ENCODE assay signal across 8 cellular contexts in genomic region chr5:124741711-124742496, GRCh38. TPM values are rescaled to one million over a fixed set of nuclear protein-coding genes. Genes with fewer than 3 reads are reported as not detected.
DNase-seq lines count a peak whose midpoint lies in the region; ATAC-seq, FAIRE-seq and TF ChIP-seq lines count a peak whose summit lies in the region.

No MANE protein-coding gene starts in this region.

- H3K27ac Mint-ChIP-seq in WTC11: no peak overlapping the region

- TF ChIP-seq CTCF in liver (IDR thresholded peaks at IDR 0.05; ENCODE audit: low read depth, low read length, missing input control) (no peak), HepG2 (CRISPR knock-in tag; IDR thresholded peaks at IDR 0.05) (no peak), WTC11 (IDR thresholded peaks at IDR 0.05) (no peak), vagina (IDR thresholded peaks at IDR 0.05) (no peak)

- H2AFZ ChIP-seq in HepG2 (ENCODE audit: low read length): no peak overlapping the region

- POLR2A ChIA-PET in HepG2 (lab: Yijun Ruan, JAX): no interaction called here
- POLR2A ChIA-PET in WTC11 (lab: Charles Lee): no interaction called here

- intact Hi-C loops in HepG2 (cut with micrococcal nuclease; ENCODE audit: unreplicated experiment): no loop called here
- intact Hi-C loops in vagina (cut with DNase I): no loop called here

- H3K36me3 ChIP-seq in liver (ENCODE audit: control insufficient read depth in 4 of 4, insufficient read depth in 3 of 4, low read depth in 1 of 4, low read length in 3 of 4) (no peaks in the 10 kb centered on the region), HepG2 (replicated peaks in 1 of 2; ENCODE audit: control insufficient read depth in 1 of 2, insufficient read depth in 2 of 2, low read length in 2 of 2) (no peaks in the 10 kb centered on the region), vagina (no peaks in the 10 kb centered on the region)

- no peaks in the 10 kb centered on the region for H4K20me1 ChIP-seq in HepG2 (ENCODE audit: insufficient read depth, low read length)

- 43% methylated on average over 4 of the region's 4 CpGs for whole genome bisulfite sequencing in liver
- WGBS in HepG2 (ENCODE audit: low lambda C conversion rate): 83% methylated on average over 4 of the region's 4 CpGs

- H3K4me1 ChIP-seq in liver (ENCODE audit: control insufficient read depth in 4 of 4, insufficient read depth in 4 of 4, low read length in 3 of 4) (peaks cover 2 to 40% (median 25%) of the 10 kb centered on the region in 4 donors), HepG2 (ENCODE audit: insufficient read depth, low read length) (peaks cover 50% of the 10 kb centered on the region), vagina (peaks cover 83% of the 10 kb centered on the region)

- H3K27me3 ChIP-seq in liver (ENCODE audit: control insufficient read depth in 4 of 4, insufficient read depth in 4 of 4, low read length in 3 of 4): no peaks in the 10 kb centered on the region
- peaks cover 0 to 13% of the 10 kb centered on the region in 2 experiments; a peak in 2 of 5 replicates for H3K27me3 ChIP-seq in HepG2 (ENCODE audit: control insufficient read depth in 1 of 2, insufficient read depth in 2 of 2, low read length in 2 of 2)
- H3K27me3 ChIP-seq in vagina: no peaks in the 10 kb centered on the region

- peak overlapping the region; percentile 43 for H3K4me3 Mint-ChIP-seq in WTC11

- H3K4me3 ChIP-seq in liver (ENCODE audit: low read depth in 1 of 3, low read length in 3 of 3): no peak overlapping the region
- no peak overlapping the region for H3K4me3 ChIP-seq in HepG2 (replicated peaks in 1 of 3; ENCODE audit: insufficient read depth in 1 of 3, low read depth in 2 of 3, low read length in 3 of 3)
- peak overlapping the region; percentile 21; the same call in 1 of the 2 replicates for H3K4me3 ChIP-seq in iPS-18c (ENCODE audit: insufficient read depth, low read depth, low read length)
- H3K4me3 ChIP-seq in vagina: peak overlapping the region; percentile 55 to 86

- no peak overlapping the region for H3K4me2 ChIP-seq in HepG2 (ENCODE audit: low read depth, low read length)

- DNase-seq in HepG2 (ENCODE audit: low spot score) (no peak), WTC11 (ENCODE audit: low spot score) (no peak), vagina (ENCODE audit: extremely low spot score in 2 of 2) (no peak), putamen (ENCODE audit: low spot score) (no peak)

- no peaks in the 10 kb centered on the region for H3K79me2 ChIP-seq in HepG2 (ENCODE audit: insufficient read depth, low read length)

- TF ChIP-seq POLR2A in HepG2 (IDR thresholded peaks at IDR 0.05; ENCODE audit: insufficient read depth in 1 of 2, low read depth in 2 of 2, low read length in 2 of 2) (no peak), vagina (IDR thresholded peaks at IDR 0.05) (no peak)

- H3K27ac ChIP-seq in liver (ENCODE audit: low read depth in 1 of 2, low read length in 2 of 2) (peak overlapping the region in 1 of 2 donors; percentile 10), HepG2 (ENCODE audit: extremely low read length, insufficient read depth, low read length) (no peak overlapping the region), vagina (peak overlapping the region; percentile 0)

- TF ChIP-seq RAD21 in liver (IDR thresholded peaks at IDR 0.05) (peak in 1 of 2 donors; percentile 45), HepG2 (CRISPR knock-in tag; IDR thresholded peaks at IDR 0.05) (no peak)

- H3K9ac ChIP-seq in liver (ENCODE audit: low read depth in 1 of 2, low read length in 2 of 2): no peak overlapping the region
- H3K9ac ChIP-seq in HepG2 (ENCODE audit: insufficient read depth, low read depth, low read length): no peak overlapping the region

- no peak for FAIRE-seq in HepG2 (lab: Jason Lieb, UNC)

- BruUV-seq in HepG2 (replicated peaks; lab: Mats Ljungman, UMichigan): no TSS peak

- CTCF ChIA-PET in HepG2 (lab: Yijun Ruan, JAX; ENCODE audit: low intra/inter-chr PET ratio, low total read pairs) (no interaction called here), WTC11 (lab: Charles Lee) (interaction anchor here (0.6 kb wide), 1 partner anchor 16 kb away, joined by 3 read pairs; no protein-coding TSS in a partner anchor)

- H3K9me3 ChIP-seq in liver (ENCODE audit: control insufficient read depth in 4 of 4, low read length in 3 of 4) (no peaks in the 10 kb centered on the region), HepG2 (ENCODE audit: low read length) (no peaks in the 10 kb centered on the region), iPS-18c (ENCODE audit: control insufficient read depth, insufficient read depth, low read length) (no peaks in the 10 kb centered on the region), vagina (no peaks in the 10 kb centered on the region)

- H3K4me1 Mint-ChIP-seq in WTC11: no peaks in the 10 kb centered on the region; the same call in 1 of the 2 replicates

- no peak for TF ChIP-seq EP300 in HepG2 (IDR thresholded peaks at IDR 0.05; ENCODE audit: low read depth in 2 of 2, low read length in 2 of 2)
- TF ChIP-seq EP300 in HepG2 (CRISPR knock-in tag; IDR thresholded peaks at IDR 0.05; ENCODE audit: borderline replicate concordance): no peak

- in situ Hi-C loops in HepG2 (cut with HindIII; ENCODE audit: extremely low pct_ligation_motif_present, low pct_unique_long_range_greater_than_20kb): no loop called here

- no peaks in the 10 kb centered on the region; the same call in 1 of the 2 replicates for H3K36me3 Mint-ChIP-seq in WTC11

- H3K9me3 Mint-ChIP-seq in WTC11: peaks cover 4% of the 10 kb centered on the region

- ATAC-seq in HepG2 (no peak), WTC11 (no peak), HG02759 (IDR thresholded peaks at IDR 0.05; ENCODE audit: unreplicated experiment) (no peak), HG03175 (IDR thresholded peaks at IDR 0.05; ENCODE audit: unreplicated experiment) (no peak)

- H3K27me3 Mint-ChIP-seq in WTC11 (ENCODE audit: low read depth): 0 out of 2 replicates have a peak, but pooled peaks cover 5% of the 10 kb centered on the region

TF ChIP-seq in liver, 16 proteins besides CTCF, POLR2A, EP300 and RAD21 (continues in another document):
- TF ChIP-seq HNF4A (conservative IDR thresholded peaks at IDR 0.05) (no peak), MAX (IDR thresholded peaks at IDR 0.05) (no peak), HNF4G (IDR thresholded peaks at IDR 0.05) (no peak), FOXA2 (IDR thresholded peaks at IDR 0.05) (no peak), YY1 (IDR thresholded peaks at IDR 0.05) (no peak), NR2F2 (IDR thresholded peaks at IDR 0.05) (peak; percentile 89)

TF ChIP-seq in HepG2, 621 proteins besides CTCF, POLR2A, EP300 and RAD21 (continues in another document):
- TF ChIP-seq, protein P1, sequence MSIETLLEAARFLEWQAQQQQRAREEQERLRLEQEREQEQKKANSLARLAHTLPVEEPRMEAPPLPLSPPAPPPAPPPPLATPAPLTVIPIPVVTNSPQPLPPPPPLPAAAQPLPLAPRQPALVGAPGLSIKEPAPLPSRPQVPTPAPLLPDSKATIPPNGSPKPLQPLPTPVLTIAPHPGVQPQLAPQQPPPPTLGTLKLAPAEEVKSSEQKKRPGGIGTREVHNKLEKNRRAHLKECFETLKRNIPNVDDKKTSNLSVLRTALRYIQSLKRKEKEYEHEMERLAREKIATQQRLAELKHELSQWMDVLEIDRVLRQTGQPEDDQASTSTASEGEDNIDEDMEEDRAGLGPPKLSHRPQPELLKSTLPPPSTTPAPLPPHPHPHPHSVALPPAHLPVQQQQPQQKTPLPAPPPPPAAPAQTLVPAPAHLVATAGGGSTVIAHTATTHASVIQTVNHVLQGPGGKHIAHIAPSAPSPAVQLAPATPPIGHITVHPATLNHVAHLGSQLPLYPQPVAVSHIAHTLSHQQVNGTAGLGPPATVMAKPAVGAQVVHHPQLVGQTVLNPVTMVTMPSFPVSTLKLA (IDR thresholded peaks at IDR 0.05): no peak
- no peak for TF ChIP-seq IKZF4 (CRISPR knock-in tag; IDR thresholded peaks at IDR 0.05; ENCODE audit: borderline replicate concordance, low read depth, not compliant biosample characterization)

TF ChIP-seq in WTC11, 78 proteins besides CTCF, POLR2A, EP300 and RAD21 (continues in another document):
- no peak for TF ChIP-seq ATF1 (CRISPR knock-in tag; IDR thresholded peaks at IDR 0.05)
- no peak for TF ChIP-seq ZNF317 (CRISPR knock-in tag; IDR thresholded peaks at IDR 0.05; ENCODE audit: borderline replicate concordance, low read depth)
- TF ChIP-seq SP1 (CRISPR knock-in tag; conservative IDR thresholded peaks at IDR 0.05): no peak
- no peak for TF ChIP-seq NR1H2 (CRISPR knock-in tag; IDR thresholded peaks at IDR 0.05)
- TF ChIP-seq RORB (CRISPR knock-in tag; IDR thresholded peaks at IDR 0.05): no peak
- no peak for TF ChIP-seq MAX (CRISPR knock-in tag; IDR thresholded peaks at IDR 0.05)
- TF ChIP-seq RELA (CRISPR knock-in tag; IDR thresholded peaks at IDR 0.05; ENCODE audit: borderline replicate concordance): no peak

RNA-seq across cellular contexts. Expression of gene ZNF608, which starts 4.5 kb away (rescaled TPM):
- 1 to 10 TPM; 3.9 to 7.6 TPM for total RNA-seq in liver
- polyA plus RNA-seq in liver: 1 to 10 TPM; 1.4 to 2.5 TPM
- 0.83 and 0.91 TPM in 2 replicates for total RNA-seq in HepG2 (2016; rRNA removed; fragmentation: Illumina TruSeq; extraction: Trizol)
- total RNA-seq in HepG2 (2016; cell fraction: cytosol; rRNA removed; fragmentation: Illumina TruSeq; extraction: Trizol; ENCODE audit: low read depth): 1.4 and 2.0 TPM in 2 replicates
- 1.1 and 1.2 TPM in 2 replicates for total RNA-seq in HepG2 (2016; cell fraction: insoluble cytoplasmic fraction; rRNA removed; fragmentation: Illumina TruSeq; extraction: Trizol)
- total RNA-seq in HepG2 (2016; cell fraction: membrane; rRNA removed; fragmentation: Illumina TruSeq; extraction: Trizol): 0.62 and 0.77 TPM in 2 replicates
- 1.5 and 2.1 TPM in 2 replicates for total RNA-seq in HepG2 (2016; cell fraction: nucleus; rRNA removed; fragmentation: Illumina TruSeq; extraction: Trizol)
- polyA plus RNA-seq in HepG2 (2011; rRNA removed): 0.66 and 0.68 TPM in 2 replicates
- polyA plus RNA-seq in HepG2 (2011; cell fraction: cytosol; rRNA removed): 0.28 and 0.31 TPM in 2 replicates
- polyA plus RNA-seq in HepG2 (2011; cell fraction: nucleus; rRNA removed): 0.59 and 0.93 TPM in 2 replicates
- 1.4 and 1.5 TPM in 2 replicates for polyA plus RNA-seq in HepG2 (2012)
- 0.07 TPM in 2 replicates for polyA plus RNA-seq in HepG2 (2016; cell fraction: cytosol; fragmentation: Illumina TruSeq; extraction: Trizol; ENCODE audit: low read depth)
- 0.53 and 0.63 TPM in 2 replicates for polyA plus RNA-seq in HepG2 (2016; cell fraction: insoluble cytoplasmic fraction; fragmentation: Illumina TruSeq; extraction: Trizol; ENCODE audit: low read depth)
- 0.08 and 0.11 TPM in 2 replicates for polyA plus RNA-seq in HepG2 (2016; cell fraction: membrane; fragmentation: Illumina TruSeq; extraction: Trizol; ENCODE audit: low read depth)
- 1.4 TPM in 2 replicates for polyA plus RNA-seq in HepG2 (2016; cell fraction: nucleus; fragmentation: Illumina TruSeq; extraction: Trizol; ENCODE audit: insufficient read depth, low read depth)
- polyA minus RNA-seq in HepG2 (2011; rRNA and poly(A)+ RNA removed; ENCODE audit: low replicate concordance): 2.3 TPM in 1 of 2 replicates, not detected in the other
- 0.79 and 1.3 TPM in 2 replicates for polyA minus RNA-seq in HepG2 (2011; cell fraction: cytosol; rRNA and poly(A)+ RNA removed)
- polyA minus RNA-seq in HepG2 (2011; cell fraction: nucleus; rRNA and poly(A)+ RNA removed): 2.1 and 2.3 TPM in 2 replicates
- total RNA-seq in WTC11 (2021): 40.6 to 44.4 TPM (median 43.8 TPM) in 3 replicates
- total RNA-seq in vagina: 20.6 TPM

Comparison
In these comparisons a context has a peak if more than half of its experiments do, and no peak if none do; other contexts are left out.
1. H3K4me3 ChIP-seq: peak in iPS-18c (single experiment) and vagina (2 of 2); none in liver (0 of 3) and HepG2 (0 of 3).